In genomic region chr16:8843296-8843695, GRCh38 we compare ENCODE assay signal across 14 cellular contexts. TPM values are rescaled to one million over a fixed set of nuclear protein-coding genes. Genes with fewer than 3 reads are reported as not detected.
DNase-seq lines count a peak whose midpoint lies in the region; ATAC-seq and TF ChIP-seq lines count a peak whose summit lies in the region.
"Not testable (repeated sequence)": the region's sequence is repeated elsewhere in the genome, so short reads cannot be mapped to it uniquely, and the experiment has no call there.
"Had no signal": no experiment of that assay in that cellular context is flagged by ENCODE, and none has a peak within 500 bp of the region (broad histone marks: within the 10 kb centered on the region; RNA-seq: fewer than 3 reads in every experiment).

No MANE protein-coding gene starts in this region.

- TF ChIP-seq POLR2A in heart left ventricle (IDR thresholded peaks at IDR 0.05): not testable (repeated sequence)

- not testable (repeated sequence) for H3K27me3 Mint-ChIP-seq in activated CD4-positive, alpha-beta memory T cell treated with anti-CD3 and anti-CD28 coated beads, Interleukin-2, amount 10 ng/mL, durations not matched to agents 7 days and 5 days; chondrocyte (ENCODE audit: low read depth); stimulated activated memory B cell treated with anti-CD40 and anti-IgM and Interleukin-4, amounts not matched to agents 10 μg/mL and 1 μg/mL and 100 μg/mL, for 72 hours

- not testable (repeated sequence) for H3K27me3 ChIP-seq in MG63; heart left ventricle; right cardiac atrium (ENCODE audit: control insufficient read depth, insufficient read depth); psoas muscle (ENCODE audit: insufficient read depth in 3 of 3, low read length in 2 of 3)

- POLR2A ChIA-PET in activated CD4-positive, alpha-beta memory T cell treated with anti-CD3 and anti-CD28 coated beads, Interleukin-2, amount 10 ng/mL, durations not matched to agents 7 days and 5 days (lab: Charles Lee): not testable (repeated sequence)

- not testable (repeated sequence) for H3K27ac Mint-ChIP-seq in activated CD4-positive, alpha-beta memory T cell treated with anti-CD3 and anti-CD28 coated beads, Interleukin-2, amount 10 ng/mL, durations not matched to agents 7 days and 5 days; chondrocyte (ENCODE audit: unreplicated experiment)
- peak overlapping the region; percentile 9 for H3K27ac Mint-ChIP-seq in stimulated activated memory B cell treated with anti-CD40 and anti-IgM and Interleukin-4, amounts not matched to agents 10 μg/mL and 1 μg/mL and 100 μg/mL, for 72 hours

- peaks cover 38% of the 10 kb centered on the region for H3K36me3 Mint-ChIP-seq in activated CD4-positive, alpha-beta memory T cell treated with anti-CD3 and anti-CD28 coated beads, Interleukin-2, amount 10 ng/mL, durations not matched to agents 7 days and 5 days (ENCODE audit: low read depth)
- H3K36me3 Mint-ChIP-seq in chondrocyte (ENCODE audit: low read depth): not testable (repeated sequence)
- peaks cover 37% of the 10 kb centered on the region for H3K36me3 Mint-ChIP-seq in stimulated activated memory B cell treated with anti-CD40 and anti-IgM and Interleukin-4, amounts not matched to agents 10 μg/mL and 1 μg/mL and 100 μg/mL, for 72 hours

- intact Hi-C loops in heart left ventricle (cut with DNase I): loop anchor here in 1 of 10 donors (2.0 kb wide), 1 partner anchor 26 kb away; the partner anchor contains the start of gene CARHSP1
- intact Hi-C loops in right cardiac atrium (cut with DNase I); psoas muscle (cut with DNase I): not testable (repeated sequence)

- CTCF ChIA-PET in activated CD4-positive, alpha-beta memory T cell treated with anti-CD3 and anti-CD28 coated beads, Interleukin-2, amount 10 ng/mL, durations not matched to agents 7 days and 5 days (lab: Charles Lee): not testable (repeated sequence)

- not testable (repeated sequence) for H3K4me3 ChIP-seq in AG10803 (ENCODE audit: low read length); MG63
- H3K4me3 ChIP-seq in heart left ventricle: peak overlapping the region in 11 of 12 donors; percentile 6 to 45 (median 35)
- H3K4me3 ChIP-seq in right cardiac atrium (ENCODE audit: low read length): peak overlapping the region; percentile 34
- H3K4me3 ChIP-seq in psoas muscle: peak overlapping the region; percentile 52

- ATAC-seq in heart left ventricle; right cardiac atrium; psoas muscle; stimulated activated memory B cell treated with anti-CD40 and anti-IgM and Interleukin-4, amounts not matched to agents 10 μg/mL and 1 μg/mL and 100 μg/mL, for 72 hours: not testable (repeated sequence)

- DNase-seq in AG10803 (ENCODE audit: low read depth): peak; percentile 57
- DNase-seq in MG63: peak; percentile 67
- not testable (repeated sequence) for DNase-seq in activated CD4-positive, alpha-beta memory T cell treated with anti-CD3 and anti-CD28 coated beads, Interleukin-2, amount 10 ng/mL, durations not matched to agents 7 days and 5 days; heart left ventricle; psoas muscle
- DNase-seq in chondrocyte (ENCODE audit: low spot score): peak; percentile 20
- peak in 1 of 3 donors; percentile 54 for DNase-seq in right cardiac atrium

- peak overlapping the region; percentile 33 for H3K4me3 Mint-ChIP-seq in activated CD4-positive, alpha-beta memory T cell treated with anti-CD3 and anti-CD28 coated beads, Interleukin-2, amount 10 ng/mL, durations not matched to agents 7 days and 5 days
- H3K4me3 Mint-ChIP-seq in chondrocyte (ENCODE audit: unreplicated experiment); stimulated activated memory B cell treated with anti-CD40 and anti-IgM and Interleukin-4, amounts not matched to agents 10 μg/mL and 1 μg/mL and 100 μg/mL, for 72 hours: not testable (repeated sequence)

- H3K4me1 Mint-ChIP-seq in activated CD4-positive, alpha-beta memory T cell treated with anti-CD3 and anti-CD28 coated beads, Interleukin-2, amount 10 ng/mL, durations not matched to agents 7 days and 5 days: peaks cover 18% of the 10 kb centered on the region
- peaks cover 13% of the 10 kb centered on the region for H3K4me1 Mint-ChIP-seq in chondrocyte (ENCODE audit: low read depth)
- H3K4me1 Mint-ChIP-seq in stimulated activated memory B cell treated with anti-CD40 and anti-IgM and Interleukin-4, amounts not matched to agents 10 μg/mL and 1 μg/mL and 100 μg/mL, for 72 hours: peaks cover 20% of the 10 kb centered on the region

- TF ChIP-seq CTCF in AG10803 (conservative IDR thresholded peaks at IDR 0.05; ENCODE audit: low read length); chondrocyte (IDR thresholded peaks at IDR 0.05); heart left ventricle (IDR thresholded peaks at IDR 0.05); psoas muscle (IDR thresholded peaks at IDR 0.05): not testable (repeated sequence)

- not testable (repeated sequence) for H3K9me3 ChIP-seq in MG63; heart left ventricle; right cardiac atrium (ENCODE audit: control insufficient read depth, low read length); psoas muscle

- H3K4me1 ChIP-seq in heart left ventricle; right cardiac atrium (ENCODE audit: control insufficient read depth, insufficient read depth, low read length); psoas muscle: not testable (repeated sequence)

- H3K36me3 ChIP-seq in MG63 (peaks cover 29% of the 10 kb centered on the region), heart left ventricle (peaks cover 0 to 16% (median 9%) of the 10 kb centered on the region in 9 donors), psoas muscle (ENCODE audit: insufficient read depth in 1 of 2, low read depth in 1 of 2) (peaks cover 0 to 10% of the 10 kb centered on the region in 2 donors)

- not testable (repeated sequence) for H3K9me3 Mint-ChIP-seq in activated CD4-positive, alpha-beta memory T cell treated with anti-CD3 and anti-CD28 coated beads, Interleukin-2, amount 10 ng/mL, durations not matched to agents 7 days and 5 days; chondrocyte (ENCODE audit: low read depth); stimulated activated memory B cell treated with anti-CD40 and anti-IgM and Interleukin-4, amounts not matched to agents 10 μg/mL and 1 μg/mL and 100 μg/mL, for 72 hours

- peak overlapping the region in 3 of 12 donors; percentile 54 to 80 (median 54) for H3K27ac ChIP-seq in heart left ventricle
- H3K27ac ChIP-seq in right cardiac atrium (ENCODE audit: low read length): peak overlapping the region; percentile 67
- not testable (repeated sequence) for H3K27ac ChIP-seq in psoas muscle

- 58 to 78% (median 68%) methylated on average over 5 to 12 of the region's 12 CpGs for WGBS in heart left ventricle, 4 donors
- WGBS in right cardiac atrium: 56% methylated on average over 12 of the region's 12 CpGs
- 45 to 63% (median 53%) methylated on average over 12 of the region's 12 CpGs for WGBS in psoas muscle, 3 donors

RNA-seq across cellular contexts. Expression of gene CARHSP1, which starts 25.5 kb away (rescaled TPM):
- 120 and 208 TPM in 2 replicates for total RNA-seq in MG63 (2014; rRNA removed; shearing (Covaris generic); ENCODE audit: low replicate concordance)
- 100 to 1,000 TPM; 168 to 179 TPM for total RNA-seq in activated CD4-positive, alpha-beta memory T cell treated with anti-CD3 and anti-CD28 coated beads, Interleukin-2, amount 10 ng/mL, durations not matched to agents 7 days and 5 days
- total RNA-seq in chondrocyte (46.5 to 57.4 TPM (median 54.1 TPM) in 3 replicates), heart left ventricle (10 to 100 TPM; 20.0 to 62.4 (median 29.0) TPM), right cardiac atrium (10 to 100 TPM; 28.6 to 37.2 (median 35.0) TPM), psoas muscle (10 to 100 TPM in 3 of 4 donors, 1 to 10 TPM in 1; 9.8 to 23.0 (median 13.5) TPM)
- polyA plus RNA-seq in heart left ventricle (10 to 100 TPM; 33.4 to 58.0 TPM), right cardiac atrium (75.0 TPM), psoas muscle (10 to 100 TPM; 16.6 to 19.6 (median 19.1) TPM)

RNA-seq across cellular contexts. Expression of gene LITAFD, which starts 38.9 kb away (rescaled TPM):
- not detected in 2 replicates for total RNA-seq in MG63 (2014; rRNA removed; shearing (Covaris generic); ENCODE audit: low replicate concordance)
- total RNA-seq in activated CD4-positive, alpha-beta memory T cell treated with anti-CD3 and anti-CD28 coated beads, Interleukin-2, amount 10 ng/mL, durations not matched to agents 7 days and 5 days: not detected
- not detected in 3 replicates for total RNA-seq in chondrocyte
- total RNA-seq in heart left ventricle: not detected
- polyA plus RNA-seq in heart left ventricle: not detected
- not detected for total RNA-seq in right cardiac atrium
- not detected for polyA plus RNA-seq in right cardiac atrium
- not detected for total RNA-seq in psoas muscle
- not detected for polyA plus RNA-seq in psoas muscle
- total RNA-seq: CD8-positive, alpha-beta memory T cell; Daoy; G401; HFFc6 had no signal
- polyA plus RNA-seq: AG04450; CD14-positive monocyte; CD8-positive, alpha-beta memory T cell had no signal

RNA-seq across cellular contexts. Expression of gene PMM2, which starts 45.7 kb away (rescaled TPM):
- total RNA-seq in MG63 (2014; rRNA removed; shearing (Covaris generic); ENCODE audit: low replicate concordance): 45.8 and 53.1 TPM in 2 replicates
- total RNA-seq in activated CD4-positive, alpha-beta memory T cell treated with anti-CD3 and anti-CD28 coated beads, Interleukin-2, amount 10 ng/mL, durations not matched to agents 7 days and 5 days: 10 to 100 TPM; 41.7 to 41.8 TPM
- total RNA-seq in chondrocyte (47.6 to 62.1 TPM (median 47.9 TPM) in 3 replicates), heart left ventricle (10 to 100 TPM in 8 of 9 donors, 1 to 10 TPM in 1; 9.8 to 25.1 (median 13.4) TPM), right cardiac atrium (10 to 100 TPM; 10.5 to 29.4 (median 13.0) TPM), psoas muscle (10 to 100 TPM in 3 of 4 donors, 1 to 10 TPM in 1; 8.5 to 32.3 (median 21.0) TPM)
- polyA plus RNA-seq in heart left ventricle (10 to 100 TPM; 10.9 to 29.4 TPM), right cardiac atrium (10.7 TPM), psoas muscle (10 to 100 TPM; 15.0 to 19.7 (median 16.4) TPM)

RNA-seq across cellular contexts. Expression of gene TMEM186, which starts 45.9 kb away (rescaled TPM):
- total RNA-seq in MG63 (2014; rRNA removed; shearing (Covaris generic); ENCODE audit: low replicate concordance): 9.3 and 16.7 TPM in 2 replicates
- total RNA-seq in activated CD4-positive, alpha-beta memory T cell treated with anti-CD3 and anti-CD28 coated beads, Interleukin-2, amount 10 ng/mL, durations not matched to agents 7 days and 5 days: 10 to 100 TPM; 12.2 to 12.6 TPM
- total RNA-seq in chondrocyte (8.4 to 10.7 TPM (median 9.6 TPM) in 3 replicates), heart left ventricle (10 to 100 TPM in 8 of 9 donors, 1 to 10 TPM in 1; 9.6 to 14.6 (median 12.4) TPM), right cardiac atrium (10 to 100 TPM; 12.2 to 12.8 (median 12.3) TPM), psoas muscle (10 to 100 TPM; 10.6 to 17.3 (median 12.4) TPM)
- polyA plus RNA-seq in heart left ventricle (10 to 100 TPM in 1 of 2 donors, 1 to 10 TPM in 1; 8.7 to 17.2 TPM), right cardiac atrium (11.5 TPM), psoas muscle (10 to 100 TPM; 14.4 to 28.1 (median 26.5) TPM)
